ENCODE assay signal across 8 cellular contexts in genomic region chrX:65534450-65535292, GRCh38. TPM values are rescaled to one million over a fixed set of nuclear protein-coding genes. Genes with fewer than 3 reads are reported as not detected.
DNase-seq lines count a peak whose midpoint lies in the region; ATAC-seq and TF ChIP-seq lines count a peak whose summit lies in the region.

Gene LAS1L (minus strand): TSS chrX:65534787. CDS start chrX:65534715, 72 bp downstream.

- H3K27me3 ChIP-seq in DOHH2 (ENCODE audit: control insufficient read depth, low read length): no peaks in the 10 kb centered on the region
- H3K27me3 ChIP-seq in GM23338 (ENCODE audit: insufficient read depth): no peaks in the 10 kb centered on the region
- no peaks in the 10 kb centered on the region for H3K27me3 ChIP-seq in fibroblast of lung (ENCODE audit: control insufficient read depth, insufficient read depth, low read length)

- peaks cover 14% of the 10 kb centered on the region; the same call in 2 of the 3 replicates for H3K36me3 Mint-ChIP-seq in GM23338 (ENCODE audit: low read depth)
- peaks cover 0 to 24% (median 0%) of the 10 kb centered on the region in 3 donors for H3K36me3 Mint-ChIP-seq in naive thymus-derived CD8-positive, alpha-beta T cell

- no peaks in the 10 kb centered on the region for H3K9me3 Mint-ChIP-seq in GM23338
- no peaks in the 10 kb centered on the region for H3K9me3 Mint-ChIP-seq in naive thymus-derived CD8-positive, alpha-beta T cell

- peak within 1 kb of the TSS; percentile 35 for H3K27ac ChIP-seq in DOHH2 (ENCODE audit: low read depth, low read length)
- H3K27ac ChIP-seq in GM23338 (ENCODE audit: low read depth): no peak within 1 kb of the TSS; the same call in 1 of the 2 replicates
- H3K27ac ChIP-seq in fibroblast of lung (ENCODE audit: insufficient read depth, low read length): peak within 1 kb of the TSS; percentile 74

- peak within 1 kb of the TSS; percentile 97 for H3K27ac Mint-ChIP-seq in GM23338
- H3K27ac Mint-ChIP-seq in naive thymus-derived CD8-positive, alpha-beta T cell: peak within 1 kb of the TSS; percentile 94 to 100 (median 98)

- H3K4me2 ChIP-seq in DOHH2 (ENCODE audit: low read length) (peak within 1 kb of the TSS; percentile 83), GM23338 (peak within 1 kb of the TSS; percentile 89), fibroblast of lung (ENCODE audit: extremely low read depth, insufficient read depth, low read length) (peak within 1 kb of the TSS; percentile 72)

- H2AFZ ChIP-seq in GM23338: no peak within 1 kb of the TSS
- peak within 1 kb of the TSS; percentile 92 for H2AFZ ChIP-seq in fibroblast of lung (ENCODE audit: low read length)

- H3K9ac ChIP-seq in fibroblast of lung (ENCODE audit: insufficient read depth, low read length): peak within 1 kb of the TSS; percentile 81

- H3K4me3 ChIP-seq in DOHH2 (ENCODE audit: low read length) (peak within 1 kb of the TSS; percentile 90), GM23338 (peak within 1 kb of the TSS; percentile 90), fibroblast of lung (replicated peaks in 1 of 4; ENCODE audit: control extremely low read depth in 1 of 4, insufficient read depth in 1 of 4, low read depth in 3 of 4, low read length in 4 of 4) (peak within 1 kb of the TSS; percentile 57 to 88 (median 76))

- H3K36me3 ChIP-seq in DOHH2 (ENCODE audit: control insufficient read depth, low read length): peaks cover 16% of the 10 kb centered on the region
- no peaks in the 10 kb centered on the region; the same call in 1 of the 2 replicates for H3K36me3 ChIP-seq in GM23338 (ENCODE audit: insufficient read depth)
- H3K36me3 ChIP-seq in fibroblast of lung (ENCODE audit: control insufficient read depth, insufficient read depth, low read length): no peaks in the 10 kb centered on the region

- peak; percentile 100 for ATAC-seq in GM23338
- ATAC-seq in naive thymus-derived CD8-positive, alpha-beta T cell: peak; percentile 99

- H3K9me3 ChIP-seq in DOHH2 (ENCODE audit: control insufficient read depth, insufficient read depth, low read length) (no peaks in the 10 kb centered on the region), fibroblast of lung (ENCODE audit: control insufficient read depth, insufficient read depth, low read depth, low read length) (no peaks in the 10 kb centered on the region)

- H3K79me2 ChIP-seq in DOHH2 (ENCODE audit: control insufficient read depth, low read length) (peaks cover 30% of the 10 kb centered on the region), GM23338 (replicated peaks; ENCODE audit: insufficient read depth) (peaks cover 24% of the 10 kb centered on the region), fibroblast of lung (ENCODE audit: control insufficient read depth, insufficient read depth, low read length) (peaks cover 23% of the 10 kb centered on the region)

- H3K4me1 Mint-ChIP-seq in GM23338: peaks cover 6% of the 10 kb centered on the region; the same call in 1 of the 3 replicates
- peaks cover 5 to 24% (median 21%) of the 10 kb centered on the region in 4 donors for H3K4me1 Mint-ChIP-seq in naive thymus-derived CD8-positive, alpha-beta T cell

- H3K4me3 Mint-ChIP-seq in GM23338: peak within 1 kb of the TSS; percentile 97
- peak within 1 kb of the TSS; percentile 96 to 100 (median 99) for H3K4me3 Mint-ChIP-seq in naive thymus-derived CD8-positive, alpha-beta T cell

- H3K27me3 Mint-ChIP-seq in GM23338 (ENCODE audit: insufficient read depth, low read depth, poor library complexity): peaks cover 6% of the 10 kb centered on the region
- H3K27me3 Mint-ChIP-seq in naive thymus-derived CD8-positive, alpha-beta T cell: no peaks in the 10 kb centered on the region

- TF ChIP-seq CTCF in DOHH2 (IDR thresholded peaks at IDR 0.05; ENCODE audit: low read depth, low read length, poor library complexity, severe bottlenecking) (no peak), GM23338 (conservative IDR thresholded peaks at IDR 0.05; ENCODE audit: low read depth in 2 of 2) (no peak), fibroblast of lung (conservative IDR thresholded peaks at IDR 0.05 in 1 of 2, IDR thresholded peaks at IDR 0.05 in 1 of 2; ENCODE audit: low read depth in 1 of 2, low read length in 2 of 2) (no peak)

- H3K4me1 ChIP-seq in DOHH2 (ENCODE audit: control insufficient read depth, low read length): peaks cover 11% of the 10 kb centered on the region; the same call in 1 of the 2 replicates
- no peaks in the 10 kb centered on the region; the same call in 1 of the 2 replicates for H3K4me1 ChIP-seq in GM23338 (ENCODE audit: insufficient read depth)
- H3K4me1 ChIP-seq in fibroblast of lung (ENCODE audit: control insufficient read depth, extremely low read depth, insufficient read depth, low read length): peaks cover 3% of the 10 kb centered on the region

- H3K9me2 ChIP-seq in DOHH2 (replicated peaks; ENCODE audit: control insufficient read depth, low read length): no peaks in the 10 kb centered on the region
- H3K9me2 ChIP-seq in GM23338 (ENCODE audit: insufficient read depth): no peaks in the 10 kb centered on the region

- POLR2A ChIA-PET in naive thymus-derived CD8-positive, alpha-beta T cell (lab: Charles Lee): interaction anchor here (0.5 to 1.6 kb wide), 6 partner anchors 8 to 1780 kb away, joined by 3 to 7 read pairs (median 3); partner anchors contain the start of genes AMER1 and ZC3H12B

- DNase-seq in GM23338 (ENCODE audit: low spot score) (peak; percentile 92), LHCN-M2 (ENCODE audit: low read depth) (peak; percentile 93), RPMI8226 (peak; percentile 94), fibroblast of lung (ENCODE audit: low read depth in 2 of 2) (peak; percentile 92 to 96)
- DNase-seq in activated T-helper 1 cell treated with anti-CD3 and anti-CD28 coated beads, Interleukin-2, amount 50 U/mL, for 16 hours (ENCODE audit: low read depth in 1 of 2, low spot score in 1 of 2): peak; percentile 64 to 81
- DNase-seq in naive thymus-derived CD8-positive, alpha-beta T cell: peak; percentile 71 to 95 (median 88)
- peak; percentile 78 to 92 (median 88) for DNase-seq in stimulated activated naive CD4-positive, alpha-beta T cell (lab: John Stamatoyannopoulos, UW)

- H4K20me1 ChIP-seq in DOHH2 (ENCODE audit: control insufficient read depth, insufficient read depth, low read depth, low read length) (no peaks in the 10 kb centered on the region), GM23338 (replicated peaks; ENCODE audit: insufficient read depth) (no peaks in the 10 kb centered on the region), fibroblast of lung (ENCODE audit: control insufficient read depth, extremely low read depth, insufficient read depth, low read length) (no peaks in the 10 kb centered on the region)

- H3F3A ChIP-seq in DOHH2 (ENCODE audit: control insufficient read depth, insufficient read depth): no peaks in the 10 kb centered on the region
- H3F3A ChIP-seq in GM23338 (replicated peaks; ENCODE audit: low read depth): no peaks in the 10 kb centered on the region

TF ChIP-seq in GM23338, 12 proteins besides CTCF, POLR2A, EP300 and RAD21:
- TF ChIP-seq EZH2 (IDR thresholded peaks at IDR 0.05; ENCODE audit: low read depth, unreplicated experiment) (no peak), POLR2AphosphoS5 (IDR thresholded peaks at IDR 0.05; ENCODE audit: low read depth) (peak; percentile 58), ETS1 (IDR thresholded peaks at IDR 0.05) (peak; percentile 71), CREB1 (CRISPR knock-in tag; IDR thresholded peaks at IDR 0.05; ENCODE audit: low read depth) (peak; percentile 82), REST (IDR thresholded peaks at IDR 0.05; ENCODE audit: unreplicated experiment) (no peak)

RNA-seq across cellular contexts. Expression of gene LAS1L, which starts in this region (rescaled TPM):
- 64.4 and 65.2 TPM in 2 replicates for total RNA-seq in GM23338 (2014; rRNA removed; shearing (Covaris generic))
- 43.7 and 46.5 TPM in 2 replicates for polyA plus RNA-seq in GM23338 (2016; fragmentation: Nextera tagmentation; extraction: Ambion mirVana)
- total RNA-seq in LHCN-M2 (2014; rRNA removed): 25.6 and 27.8 TPM in 2 replicates
- 26.6 TPM for polyA plus RNA-seq in LHCN-M2 (2012)
- 11.9 and 14.4 TPM in 2 replicates for total RNA-seq in fibroblast of lung
- polyA plus RNA-seq in fibroblast of lung: 16.4 and 23.7 TPM in 2 replicates
- polyA plus RNA-seq in fibroblast of lung (2012): 18.1 and 29.4 TPM in 2 replicates
- 19.8 and 21.1 TPM in 2 replicates for polyA minus RNA-seq in fibroblast of lung (ENCODE audit: low replicate concordance)
- total RNA-seq in naive thymus-derived CD8-positive, alpha-beta T cell: 10 to 100 TPM; 51.7 to 52.8 TPM
- polyA plus RNA-seq in naive thymus-derived CD8-positive, alpha-beta T cell: 10 to 100 TPM; 34.2 to 51.3 (median 43.5) TPM
